15 cellular contexts compared by ENCODE assay signal in genomic region chr11:16403448-16403803, GRCh38. TPM values are rescaled to one million over a fixed set of nuclear protein-coding genes. Genes with fewer than 3 reads are reported as not detected.
"Had no signal": no experiment of that assay in that cellular context is flagged by ENCODE, and none has a peak within 500 bp of the region (broad histone marks: within the 10 kb centered on the region; RNA-seq: fewer than 3 reads in every experiment).

No MANE protein-coding gene starts in this region.

- H3K9me3 ChIP-seq: esophagus squamous epithelium, lower lobe of right lung, transverse colon, vagina had no signal

- H3K9me3 Mint-ChIP-seq: activated CD4-positive, alpha-beta T cell treated with anti-CD3 and anti-CD28 coated beads, Interleukin-2, amount 10 ng/mL, durations not matched to agents 7 days and 5 days; activated T-helper 1 cell treated with anti-CD3 and anti-CD28 coated beads, Interleukin-12 subunit alpha, Interleukin-12 subunit beta, Interleukin-2, Interleukin-4 antibody, amounts not matched to agents 30 ng/mL and 10 ng/mL and 1 ng/mL, durations not matched to agents 14 hours and 24 hours and 36 hours; stimulated activated memory B cell treated with anti-CD40 and anti-IgM and Interleukin-4, amounts not matched to agents 10 μg/mL and 1 μg/mL and 100 μg/mL, for 72 hours had no signal

- H3K4me1 ChIP-seq: esophagus squamous epithelium, lower lobe of right lung, vagina had no signal

- ATAC-seq: left cardiac atrium; lower lobe of right lung; naive thymus-derived CD4-positive, alpha-beta T cell; stimulated activated memory B cell treated with anti-CD40 and anti-IgM and Interleukin-4, amounts not matched to agents 10 μg/mL and 1 μg/mL and 100 μg/mL, for 72 hours had no signal

- H3K4me1 Mint-ChIP-seq: activated CD4-positive, alpha-beta T cell treated with anti-CD3 and anti-CD28 coated beads, Interleukin-2, amount 10 ng/mL, durations not matched to agents 7 days and 5 days; immature natural killer cell; naive thymus-derived CD4-positive, alpha-beta T cell; stimulated activated memory B cell treated with anti-CD40 and anti-IgM and Interleukin-4, amounts not matched to agents 10 μg/mL and 1 μg/mL and 100 μg/mL, for 72 hours had no signal

- H3K4me3 ChIP-seq: esophagus squamous epithelium, lower lobe of right lung, transverse colon, vagina had no signal

- H3K36me3 Mint-ChIP-seq: immature natural killer cell; naive thymus-derived CD4-positive, alpha-beta T cell; stimulated activated memory B cell treated with anti-CD40 and anti-IgM and Interleukin-4, amounts not matched to agents 10 μg/mL and 1 μg/mL and 100 μg/mL, for 72 hours had no signal

- H3K4me3 Mint-ChIP-seq: activated CD4-positive, alpha-beta T cell treated with anti-CD3 and anti-CD28 coated beads, Interleukin-2, amount 10 ng/mL, durations not matched to agents 7 days and 5 days; activated T-helper 1 cell treated with anti-CD3 and anti-CD28 coated beads, Interleukin-12 subunit alpha, Interleukin-12 subunit beta, Interleukin-2, Interleukin-4 antibody, amounts not matched to agents 30 ng/mL and 10 ng/mL and 1 ng/mL, durations not matched to agents 14 hours and 24 hours and 36 hours; immature natural killer cell; naive thymus-derived CD4-positive, alpha-beta T cell; stimulated activated memory B cell treated with anti-CD40 and anti-IgM and Interleukin-4, amounts not matched to agents 10 μg/mL and 1 μg/mL and 100 μg/mL, for 72 hours had no signal

- H3K27ac Mint-ChIP-seq: activated CD4-positive, alpha-beta T cell treated with anti-CD3 and anti-CD28 coated beads, Interleukin-2, amount 10 ng/mL, durations not matched to agents 7 days and 5 days; activated T-helper 1 cell treated with anti-CD3 and anti-CD28 coated beads, Interleukin-12 subunit alpha, Interleukin-12 subunit beta, Interleukin-2, Interleukin-4 antibody, amounts not matched to agents 30 ng/mL and 10 ng/mL and 1 ng/mL, durations not matched to agents 14 hours and 24 hours and 36 hours; immature natural killer cell; naive thymus-derived CD4-positive, alpha-beta T cell; stimulated activated memory B cell treated with anti-CD40 and anti-IgM and Interleukin-4, amounts not matched to agents 10 μg/mL and 1 μg/mL and 100 μg/mL, for 72 hours had no signal

- DNase-seq: activated CD4-positive, alpha-beta T cell treated with anti-CD3 and anti-CD28 coated beads, Interleukin-2, amount 10 ng/mL, durations not matched to agents 7 days and 5 days; activated CD8-positive, alpha-beta memory T cell treated with anti-CD3 and anti-CD28 coated beads for 24 hours; aorta; esophagus squamous epithelium; glutamatergic neuron; immature natural killer cell; left cardiac atrium; lower lobe of right lung; naive thymus-derived CD4-positive, alpha-beta T cell; stimulated activated CD4-positive, alpha-beta T cell treated with anti-CD3 and anti-CD28 coated beads, Interleukin-2, amount 100 ng/mL, for 48 hours; T-helper 2 cell; transverse colon had no signal

- H3K27ac ChIP-seq: esophagus squamous epithelium, lower lobe of right lung, transverse colon, vagina had no signal

- H3K27me3 Mint-ChIP-seq: activated CD4-positive, alpha-beta T cell treated with anti-CD3 and anti-CD28 coated beads, Interleukin-2, amount 10 ng/mL, durations not matched to agents 7 days and 5 days; naive thymus-derived CD4-positive, alpha-beta T cell; stimulated activated memory B cell treated with anti-CD40 and anti-IgM and Interleukin-4, amounts not matched to agents 10 μg/mL and 1 μg/mL and 100 μg/mL, for 72 hours had no signal

- H3K27me3 ChIP-seq: esophagus squamous epithelium, transverse colon, vagina had no signal

- H3K36me3 ChIP-seq: esophagus squamous epithelium, lower lobe of right lung, transverse colon, vagina had no signal

RNA-seq across cellular contexts. Expression of gene SOX6, which starts 47.1 kb away (rescaled TPM):
- total RNA-seq: activated CD4-positive, alpha-beta T cell treated with anti-CD3 and anti-CD28 coated beads, Interleukin-2, amount 10 ng/mL, durations not matched to agents 7 days and 5 days; activated T-helper 1 cell treated with anti-CD3 and anti-CD28 coated beads, Interleukin-12 subunit alpha, Interleukin-12 subunit beta, Interleukin-2, Interleukin-4 antibody, amounts not matched to agents 30 ng/mL and 10 ng/mL and 1 ng/mL, durations not matched to agents 14 hours and 24 hours and 36 hours had no signal
